ENCODE assay signal across 2 cellular contexts in the genomic region with DNA sequence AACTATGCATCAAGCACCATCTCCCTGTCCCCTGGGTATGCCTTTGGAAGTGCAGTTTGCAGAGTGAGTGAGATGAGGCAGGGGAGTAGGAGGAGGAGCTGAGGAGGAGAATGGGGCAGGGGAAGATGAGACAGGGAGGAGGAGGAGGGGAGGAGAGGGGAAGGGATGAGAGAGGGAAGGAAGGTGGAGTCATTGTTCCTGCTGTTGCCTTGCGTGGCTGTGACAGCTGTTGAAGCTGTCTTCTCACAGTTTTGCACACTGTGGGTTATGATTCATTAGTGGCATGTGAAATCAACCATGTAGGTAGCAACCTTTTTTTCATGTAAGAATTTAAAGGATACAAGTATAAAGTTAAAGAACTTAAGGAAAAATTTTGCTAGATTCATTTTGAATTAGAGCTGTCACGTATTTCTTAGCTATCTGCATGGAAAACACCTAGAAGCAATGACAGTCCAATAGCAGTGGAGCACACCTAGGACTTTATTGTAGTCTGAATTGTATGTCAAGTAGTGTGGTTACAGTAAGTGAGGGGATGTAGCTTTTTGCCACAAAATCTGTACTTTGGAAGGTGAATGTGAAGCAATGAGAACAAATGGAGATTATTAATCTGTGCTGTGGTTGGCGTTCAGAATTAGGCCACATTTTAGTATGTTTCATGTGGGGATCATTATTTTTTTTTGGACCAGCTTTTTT.
TF ChIP-seq lines count a peak whose summit lies in the region.

No MANE protein-coding gene starts in this region.

TF ChIP-seq in IMR-90, 13 proteins besides CTCF, POLR2A, EP300 and RAD21:
- no peak for TF ChIP-seq MAFK (IDR thresholded peaks at IDR 0.05; ENCODE audit: low read depth, low read length)
- no peak for TF ChIP-seq FOS (IDR thresholded peaks at IDR 0.05; ENCODE audit: low read depth, low read length)
- TF ChIP-seq BHLHE40 (IDR thresholded peaks at IDR 0.05; ENCODE audit: low read depth, low read length) = no peak

TF ChIP-seq in K562, 482 proteins besides CTCF, POLR2A, EP300 and RAD21:
- TF ChIP-seq POLR2AphosphoS2 (IDR thresholded peaks at IDR 0.05; ENCODE audit: low read length) = no peak
- TF ChIP-seq ZNF121 (CRISPR knock-in tag; conservative IDR thresholded peaks at IDR 0.05) = no peak
- TF ChIP-seq HDAC1 (IDR thresholded peaks at IDR 0.05) = 0 out of 4 replicates have a peak, but pooled peaks of 1 of the 2 experiments have one; percentile 14
- peak; percentile 26 for TF ChIP-seq MEIS2 (IDR thresholded peaks at IDR 0.05; ENCODE audit: partially characterized antibody)
- no peak for TF ChIP-seq CHD4 (IDR thresholded peaks at IDR 0.05; ENCODE audit: insufficient read depth, insufficient replicate concordance, low read depth, low read length, poor library complexity, severe bottlenecking)
- no peak for TF ChIP-seq TCF3 (CRISPR knock-in tag; IDR thresholded peaks at IDR 0.05)
- peak; percentile 82 for TF ChIP-seq ZNF263 (CRISPR knock-in tag; IDR thresholded peaks at IDR 0.05; ENCODE audit: borderline replicate concordance)
- TF ChIP-seq, protein P1, sequence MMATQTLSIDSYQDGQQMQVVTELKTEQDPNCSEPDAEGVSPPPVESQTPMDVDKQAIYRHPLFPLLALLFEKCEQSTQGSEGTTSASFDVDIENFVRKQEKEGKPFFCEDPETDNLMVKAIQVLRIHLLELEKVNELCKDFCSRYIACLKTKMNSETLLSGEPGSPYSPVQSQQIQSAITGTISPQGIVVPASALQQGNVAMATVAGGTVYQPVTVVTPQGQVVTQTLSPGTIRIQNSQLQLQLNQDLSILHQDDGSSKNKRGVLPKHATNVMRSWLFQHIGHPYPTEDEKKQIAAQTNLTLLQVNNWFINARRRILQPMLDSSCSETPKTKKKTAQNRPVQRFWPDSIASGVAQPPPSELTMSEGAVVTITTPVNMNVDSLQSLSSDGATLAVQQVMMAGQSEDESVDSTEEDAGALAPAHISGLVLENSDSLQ (IDR thresholded peaks at IDR 0.05) = peak; percentile 13; the same call in 1 of the 2 replicates
- TF ChIP-seq SUPT5H (IDR thresholded peaks at IDR 0.05) = peak; percentile 43; the same call in 1 of the 2 replicates
- TF ChIP-seq, protein P2, sequence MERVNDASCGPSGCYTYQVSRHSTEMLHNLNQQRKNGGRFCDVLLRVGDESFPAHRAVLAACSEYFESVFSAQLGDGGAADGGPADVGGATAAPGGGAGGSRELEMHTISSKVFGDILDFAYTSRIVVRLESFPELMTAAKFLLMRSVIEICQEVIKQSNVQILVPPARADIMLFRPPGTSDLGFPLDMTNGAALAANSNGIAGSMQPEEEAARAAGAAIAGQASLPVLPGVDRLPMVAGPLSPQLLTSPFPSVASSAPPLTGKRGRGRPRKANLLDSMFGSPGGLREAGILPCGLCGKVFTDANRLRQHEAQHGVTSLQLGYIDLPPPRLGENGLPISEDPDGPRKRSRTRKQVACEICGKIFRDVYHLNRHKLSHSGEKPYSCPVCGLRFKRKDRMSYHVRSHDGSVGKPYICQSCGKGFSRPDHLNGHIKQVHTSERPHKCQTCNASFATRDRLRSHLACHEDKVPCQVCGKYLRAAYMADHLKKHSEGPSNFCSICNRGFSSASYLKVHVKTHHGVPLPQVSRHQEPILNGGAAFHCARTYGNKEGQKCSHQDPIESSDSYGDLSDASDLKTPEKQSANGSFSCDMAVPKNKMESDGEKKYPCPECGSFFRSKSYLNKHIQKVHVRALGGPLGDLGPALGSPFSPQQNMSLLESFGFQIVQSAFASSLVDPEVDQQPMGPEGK (CRISPR knock-in tag; IDR thresholded peaks at IDR 0.05; ENCODE audit: borderline replicate concordance) = no peak
- no peak for TF ChIP-seq SMAD3 (CRISPR knock-in tag; conservative IDR thresholded peaks at IDR 0.05)
- no peak for TF ChIP-seq TFAM (CRISPR knock-in tag; conservative IDR thresholded peaks at IDR 0.05)
- TF ChIP-seq NFXL1 (CRISPR knock-in tag; IDR thresholded peaks at IDR 0.05) = no peak
